ENCODE assay signal across 8 cellular contexts in the genomic region with DNA sequence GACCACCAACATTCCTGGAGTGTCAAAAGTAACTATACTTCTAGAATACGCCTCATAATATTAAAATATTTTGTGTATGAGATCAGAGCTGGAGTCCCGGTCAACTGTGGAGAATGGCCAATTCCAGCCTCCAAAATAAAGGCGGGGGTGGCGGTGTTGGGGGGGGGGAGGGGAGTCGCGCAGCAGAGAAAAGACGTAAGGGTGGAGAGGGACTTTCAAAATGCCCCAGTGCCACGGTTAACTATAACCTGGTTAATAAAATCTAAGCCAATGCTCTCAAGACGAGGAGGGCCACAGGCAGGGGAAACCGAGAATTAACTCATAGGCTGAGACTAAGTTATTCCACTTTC. TPM values are rescaled to one million over a fixed set of nuclear protein-coding genes. Genes with fewer than 3 reads are reported as not detected.
A peak's percentile ranks its signal among the peaks of the same experiment; 100 is the strongest.
DNase-seq lines count a peak whose midpoint lies in the region; ATAC-seq and TF ChIP-seq lines count a peak whose summit lies in the region.

No MANE protein-coding gene starts in this region.

- no peak for TF ChIP-seq POLR2A in testis (IDR thresholded peaks at IDR 0.05)

- peak overlapping the region; percentile 85 for H3K4me2 ChIP-seq in OCI-LY1 (ENCODE audit: low read length)

- H3K27me3 ChIP-seq in OCI-LY1 (ENCODE audit: insufficient read depth, low read length) (no peaks in the 10 kb centered on the region), testis (no peaks in the 10 kb centered on the region)

- H3K36me3 ChIP-seq in OCI-LY1 (ENCODE audit: insufficient read depth, low read length) (peaks cover 4% of the 10 kb centered on the region; the same call in 1 of the 2 replicates), testis (ENCODE audit: low read depth, missing control alignments) (no peaks in the 10 kb centered on the region)

- no peak overlapping the region for H2AFZ ChIP-seq in OCI-LY1 (ENCODE audit: low read length)

- no peaks in the 10 kb centered on the region for H3K9me3 ChIP-seq in OCI-LY1 (ENCODE audit: low read length)
- H3K9me3 ChIP-seq in testis = no peaks in the 10 kb centered on the region

- no peaks in the 10 kb centered on the region for H3K9me2 ChIP-seq in OCI-LY1 (ENCODE audit: low read depth, low read length)

- H3K9ac ChIP-seq in OCI-LY1 (ENCODE audit: low read length) = peak overlapping the region; percentile 98

- H3F3A ChIP-seq in OCI-LY1 (ENCODE audit: insufficient read depth, low read length) = no peaks in the 10 kb centered on the region

- 0 to 1% methylated on average over 10 of the region's 10 CpGs for WGBS in testis, 2 donors

- peak; percentile 65 for DNase-seq in DMS114 treated with DMSO at 0.1 percent for 48 hours (lab: John Stamatoyannopoulos, UW; ENCODE audit: unreplicated experiment)
- DNase-seq in caudate nucleus (lab: John Stamatoyannopoulos, UW) = peak in 3 of 61 donors; percentile 1 to 26 (median 2)
- DNase-seq in left kidney (ENCODE audit: low read depth, low spot score) = peak; percentile 71
- DNase-seq in testis = no peak
- no peak for DNase-seq in stimulated activated CD4-positive, alpha-beta T cell treated with anti-CD3 and anti-CD28 coated beads, Interleukin-4, amount 100 ng/mL, for 24 hours

- TF ChIP-seq CTCF in OCI-LY1 (IDR thresholded peaks at IDR 0.05; ENCODE audit: low read length) (no peak), testis (IDR thresholded peaks at IDR 0.05) (no peak)

- H3K4me3 ChIP-seq in OCI-LY1 (ENCODE audit: low read depth, low read length, poor library complexity, severe bottlenecking) = peak overlapping the region; percentile 81
- H3K4me3 ChIP-seq in testis = peak overlapping the region; percentile 87 to 91

- no peaks in the 10 kb centered on the region for H4K20me1 ChIP-seq in OCI-LY1 (ENCODE audit: insufficient read depth, low read length)

- peaks cover 53% of the 10 kb centered on the region for H3K79me2 ChIP-seq in OCI-LY1 (ENCODE audit: insufficient read depth, low read length)

- intact Hi-C loops in testis (cut with DNase I; ENCODE audit: low total_unique reads) = no loop called here

- H3K27ac ChIP-seq in OCI-LY1 (ENCODE audit: low read depth, low read length, poor library complexity, severe bottlenecking) = peak overlapping the region; percentile 97
- peak overlapping the region; percentile 95 for H3K27ac ChIP-seq in caudate nucleus (ENCODE audit: low read depth, low read length)
- peak overlapping the region; percentile 97 to 98 for H3K27ac ChIP-seq in testis

- ATAC-seq in GM21825 (IDR thresholded peaks at IDR 0.05; ENCODE audit: unreplicated experiment) (peak; percentile 6), HG02571 (IDR thresholded peaks at IDR 0.05; ENCODE audit: unreplicated experiment) (no peak)

- peaks cover 50% of the 10 kb centered on the region for H3K4me1 ChIP-seq in OCI-LY1 (ENCODE audit: insufficient read depth, low read length, severe bottlenecking)
- H3K4me1 ChIP-seq in testis = peaks cover 17% of the 10 kb centered on the region

RNA-seq across cellular contexts. Expression of gene NUP153, which starts 1.3 kb away (rescaled TPM):
- 10 to 100 TPM; 63.2 to 64.1 TPM for total RNA-seq in testis
- polyA plus RNA-seq in testis (ENCODE audit: insufficient read depth, low read depth, low replicate concordance) = 62.5 TPM

Comparison
In these comparisons a context has a peak if more than half of its experiments do, and no peak if none do; other contexts are left out.
1. DNase-seq: peak in DMS114 treated with DMSO at 0.1 percent for 48 hours (single experiment) and left kidney (single experiment); none in testis (single experiment) and stimulated activated CD4-positive, alpha-beta T cell treated with anti-CD3 and anti-CD28 coated beads, Interleukin-4, amount 100 ng/mL, for 24 hours (single experiment).
2. Peak in every context shown above with its lines, with median percentiles within 50 percentile points of each other: H3K27ac ChIP-seq.